ENCODE assay signal across 8 cellular contexts in the genomic region with DNA sequence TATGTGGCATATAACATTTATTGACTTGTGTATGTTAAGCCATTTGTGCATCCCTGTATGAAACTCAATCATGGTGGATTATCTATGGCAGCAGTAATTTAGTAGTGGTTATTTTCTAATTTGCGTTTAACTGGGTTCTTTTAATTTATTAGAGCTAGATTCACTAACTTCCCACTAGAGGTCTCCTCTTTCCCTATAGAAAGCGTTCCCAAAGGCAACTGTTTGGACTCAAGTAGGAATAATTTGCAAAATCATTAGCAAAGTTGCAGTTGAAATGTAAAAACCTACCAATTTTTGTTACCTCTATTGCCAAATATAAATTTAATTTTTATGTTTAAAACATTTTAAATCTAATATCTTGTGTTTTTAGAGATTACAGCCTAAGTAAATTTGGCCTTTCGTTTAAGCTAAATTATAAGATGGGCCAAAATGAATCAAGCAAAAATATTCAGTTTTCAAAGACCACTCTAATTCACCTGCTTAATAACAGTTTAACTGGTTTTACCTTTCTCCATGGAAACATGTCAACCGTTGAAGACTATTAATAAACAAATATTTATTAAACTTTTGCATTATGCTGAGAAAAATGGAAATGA. TPM values are rescaled to one million over a fixed set of nuclear protein-coding genes. Genes with fewer than 3 reads are reported as not detected.
A peak's percentile ranks its signal among the peaks of the same experiment; 100 is the strongest.
DNase-seq lines count a peak whose midpoint lies in the region; ATAC-seq and TF ChIP-seq lines count a peak whose summit lies in the region.

No MANE protein-coding gene starts in this region.

- DNase-seq in BE2C (no peak), IMR-90 (peak; percentile 66), adrenal gland (no peak), left lobe of liver (ENCODE audit: low spot score) (no peak), HEK293T (ENCODE audit: extremely low spot score) (no peak)
- no peak for DNase-seq in stimulated activated effector memory CD8-positive, alpha-beta T cell treated with anti-CD3 and anti-CD28 coated beads, Interleukin-12 subunit alpha, Interleukin-12 subunit beta, amount 100 ng/mL, for 72 hours (ENCODE audit: low spot score in 2 of 2)
- DNase-seq in natural killer cell treated with Interleukin-12 subunit alpha and Interleukin-12 subunit beta and Interleukin-15 and Interleukin-18, amount 100 ng/mL, for 72 hours (ENCODE audit: low spot score) = no peak

- no peaks in the 10 kb centered on the region for H3K9me3 Mint-ChIP-seq in stimulated activated effector memory CD8-positive, alpha-beta T cell treated with anti-CD3 and anti-CD28 coated beads, Interleukin-12 subunit alpha, Interleukin-12 subunit beta, amount 100 ng/mL, for 72 hours
- H3K9me3 Mint-ChIP-seq in natural killer cell treated with Interleukin-12 subunit alpha and Interleukin-12 subunit beta and Interleukin-15 and Interleukin-18, amount 100 ng/mL, for 72 hours = no peaks in the 10 kb centered on the region

- intact Hi-C loops in IMR-90 (cut with micrococcal nuclease) (no loop called here), adrenal gland (cut with DNase I) (loop anchor here in 1 of 2 donors (5.0 kb wide), 1 partner anchor 214 kb away; the partner anchor contains the start of gene MAP4K5)

- dilution Hi-C loops in IMR-90 (cut with HindIII; ENCODE audit: low sequenced_read_pairs, unreplicated experiment) = no loop called here

- H3K4me3 Mint-ChIP-seq in stimulated activated effector memory CD8-positive, alpha-beta T cell treated with anti-CD3 and anti-CD28 coated beads, Interleukin-12 subunit alpha, Interleukin-12 subunit beta, amount 100 ng/mL, for 72 hours = no peak overlapping the region
- H3K4me3 Mint-ChIP-seq in natural killer cell treated with Interleukin-12 subunit alpha and Interleukin-12 subunit beta and Interleukin-15 and Interleukin-18, amount 100 ng/mL, for 72 hours = no peak overlapping the region

- H3K4me1 ChIP-seq in BE2C (peaks cover 3% of the 10 kb centered on the region; the same call in 1 of the 2 replicates), IMR-90 (ENCODE audit: control insufficient read depth, insufficient read depth, low read length) (peaks cover 10% of the 10 kb centered on the region), adrenal gland (replicated peaks in 1 of 2) (peaks cover 8 to 22% of the 10 kb centered on the region in 2 donors)

- H3K18ac ChIP-seq in IMR-90 (ENCODE audit: low read depth, low read length) = no peak overlapping the region

- no peak overlapping the region for H2BK120ac ChIP-seq in IMR-90 (ENCODE audit: low read depth, low read length)

- no CpG with 5 or more reads among the region's 4 CpGs for WGBS in IMR-90 (ENCODE audit: extremely low coverage in 2 of 2, insufficient read length in 1 of 2), 2 experiments
- WGBS in adrenal gland, 4 donors = 43 to 48% (median 45%) methylated on average over 4 of the region's 4 CpGs

- TF ChIP-seq RAD21 in IMR-90 (IDR thresholded peaks at IDR 0.05; ENCODE audit: low read length) = peak; percentile 77

- H3K36me3 Mint-ChIP-seq in stimulated activated effector memory CD8-positive, alpha-beta T cell treated with anti-CD3 and anti-CD28 coated beads, Interleukin-12 subunit alpha, Interleukin-12 subunit beta, amount 100 ng/mL, for 72 hours = peaks cover 28% of the 10 kb centered on the region
- peaks cover 24% of the 10 kb centered on the region for H3K36me3 Mint-ChIP-seq in natural killer cell treated with Interleukin-12 subunit alpha and Interleukin-12 subunit beta and Interleukin-15 and Interleukin-18, amount 100 ng/mL, for 72 hours

- no TSS peak for BruUV-seq in IMR-90 (replicated peaks; lab: Mats Ljungman, UMichigan)

- no peak overlapping the region for H2AK9ac ChIP-seq in IMR-90 (replicated peaks; ENCODE audit: low read depth, low read length, poor library complexity)

- no peak overlapping the region for H2AK5ac ChIP-seq in IMR-90 (ENCODE audit: low read depth, low read length)

- POLR2A ChIA-PET in IMR-90 (lab: Charles Lee; ENCODE audit: unreplicated experiment) (interaction anchor here (0.6 kb wide), 1 partner anchor 92 kb away, joined by 5 read pairs; no protein-coding TSS in a partner anchor), HEK293T (lab: Yijun Ruan, JAX) (no interaction called here)

- no peak overlapping the region for H3K14ac ChIP-seq in IMR-90 (replicated peaks; ENCODE audit: low read depth, low read length)

- H4K91ac ChIP-seq in IMR-90 (ENCODE audit: insufficient read depth, low read depth, low read length) = no peak overlapping the region

- H3K4me2 ChIP-seq in IMR-90 (ENCODE audit: low read depth, low read length) = no peak overlapping the region

- CTCF ChIA-PET in IMR-90 (lab: Yijun Ruan, JAX) (interaction anchor here (0.8 kb wide), 1 partner anchor 19 kb away, joined by 3 read pairs; no protein-coding TSS in a partner anchor), HEK293T (lab: Yijun Ruan, JAX) (interaction anchor here (0.6 kb wide), 1 partner anchor 210 kb away, joined by 3 read pairs; no protein-coding TSS in a partner anchor)

- H3K9me1 ChIP-seq in IMR-90 (ENCODE audit: insufficient read depth, low read length) = peaks cover 10% of the 10 kb centered on the region

- H3K9me3 ChIP-seq in BE2C (no peaks in the 10 kb centered on the region), IMR-90 (ENCODE audit: control insufficient read depth, insufficient read depth, low read length) (no peaks in the 10 kb centered on the region), adrenal gland (replicated peaks in 1 of 3) (no peaks in the 10 kb centered on the region)

- H3K56ac ChIP-seq in IMR-90 (ENCODE audit: extremely low read depth, insufficient read depth, low read length) = no peak overlapping the region

- no peaks in the 10 kb centered on the region; the same call in 1 of the 2 replicates for H4K20me1 ChIP-seq in IMR-90 (ENCODE audit: insufficient read depth, low read length)

- H3K23ac ChIP-seq in IMR-90 (ENCODE audit: low read depth, low read length) = no peak overlapping the region

- peaks cover 11 to 43% of the 10 kb centered on the region in 2 experiments for H3K79me1 ChIP-seq in IMR-90 (ENCODE audit: low read depth in 1 of 2, low read length in 2 of 2)

- H2BK20ac ChIP-seq in IMR-90 (ENCODE audit: low read depth, low read length) = no peak overlapping the region

- peaks cover 26% of the 10 kb centered on the region for H3K4me1 Mint-ChIP-seq in stimulated activated effector memory CD8-positive, alpha-beta T cell treated with anti-CD3 and anti-CD28 coated beads, Interleukin-12 subunit alpha, Interleukin-12 subunit beta, amount 100 ng/mL, for 72 hours
- H3K4me1 Mint-ChIP-seq in natural killer cell treated with Interleukin-12 subunit alpha and Interleukin-12 subunit beta and Interleukin-15 and Interleukin-18, amount 100 ng/mL, for 72 hours (ENCODE audit: low read depth in 2 of 2) = peaks cover 35 to 41% of the 10 kb centered on the region in 2 donors

- H3K27me3 ChIP-seq in BE2C = no peaks in the 10 kb centered on the region
- no peaks in the 10 kb centered on the region for H3K27me3 ChIP-seq in IMR-90 (ENCODE audit: control insufficient read depth, insufficient read depth, low read length)
- no peaks in the 10 kb centered on the region for H3K27me3 ChIP-seq in adrenal gland

- no peak overlapping the region for H3K4ac ChIP-seq in IMR-90 (ENCODE audit: low read depth, low read length)

- no peak overlapping the region for H2AFZ ChIP-seq in IMR-90 (replicated peaks; ENCODE audit: low read length, poor library complexity)

- H3K27ac Mint-ChIP-seq in stimulated activated effector memory CD8-positive, alpha-beta T cell treated with anti-CD3 and anti-CD28 coated beads, Interleukin-12 subunit alpha, Interleukin-12 subunit beta, amount 100 ng/mL, for 72 hours = no peak overlapping the region
- no peak overlapping the region for H3K27ac Mint-ChIP-seq in natural killer cell treated with Interleukin-12 subunit alpha and Interleukin-12 subunit beta and Interleukin-15 and Interleukin-18, amount 100 ng/mL, for 72 hours

- no peaks in the 10 kb centered on the region for H3K36me3 ChIP-seq in BE2C
- H3K36me3 ChIP-seq in IMR-90 (ENCODE audit: control insufficient read depth, insufficient read depth, low read length) = no peaks in the 10 kb centered on the region
- H3K36me3 ChIP-seq in adrenal gland (replicated peaks in 1 of 2) = no peaks in the 10 kb centered on the region

- H2BK15ac ChIP-seq in IMR-90 (ENCODE audit: low read depth, low read length) = no peak overlapping the region

- no peak overlapping the region for H3K9ac ChIP-seq in IMR-90 (ENCODE audit: low read depth, low read length)

- H3K27ac ChIP-seq in IMR-90 (ENCODE audit: insufficient read depth, low read length) = no peak overlapping the region
- no peak overlapping the region for H3K27ac ChIP-seq in adrenal gland

- TF ChIP-seq CTCF in BE2C (IDR thresholded peaks at IDR 0.05; ENCODE audit: low read depth, low read length) = peak; percentile 75
- peak; percentile 78 for TF ChIP-seq CTCF in IMR-90 (conservative IDR thresholded peaks at IDR 0.05; ENCODE audit: low read depth, low read length)
- peak; percentile 42 to 70 (median 55) for TF ChIP-seq CTCF in adrenal gland (IDR thresholded peaks at IDR 0.05)

- no peak overlapping the region for H4K5ac ChIP-seq in IMR-90 (ENCODE audit: low read depth, low read length)

- TF ChIP-seq POLR2A in IMR-90 (IDR thresholded peaks at IDR 0.05; ENCODE audit: low read depth, low read length) = no peak
- no peak for TF ChIP-seq POLR2A in adrenal gland (IDR thresholded peaks at IDR 0.05)

- no peak overlapping the region for H2BK5ac ChIP-seq in IMR-90 (ENCODE audit: low read depth, low read length, poor library complexity, severe bottlenecking)

- H3K27me3 Mint-ChIP-seq in natural killer cell treated with Interleukin-12 subunit alpha and Interleukin-12 subunit beta and Interleukin-15 and Interleukin-18, amount 100 ng/mL, for 72 hours = no peaks in the 10 kb centered on the region

- no peak overlapping the region for H4K8ac ChIP-seq in IMR-90 (ENCODE audit: low read depth in 2 of 2, low read length in 2 of 2)

- no peak for ATAC-seq in IMR-90 (ENCODE audit: low read depth)
- ATAC-seq in left lobe of liver = peak; percentile 63
- no peak for ATAC-seq in stimulated activated effector memory CD8-positive, alpha-beta T cell treated with anti-CD3 and anti-CD28 coated beads, Interleukin-12 subunit alpha, Interleukin-12 subunit beta, amount 100 ng/mL, for 72 hours
- no peak for ATAC-seq in natural killer cell treated with Interleukin-12 subunit alpha and Interleukin-12 subunit beta and Interleukin-15 and Interleukin-18, amount 100 ng/mL, for 72 hours
- ATAC-seq in GM19455 (IDR thresholded peaks at IDR 0.05; ENCODE audit: unreplicated experiment) = no peak

- H3K4me3 ChIP-seq in BE2C (ENCODE audit: low read depth, low read length) = no peak overlapping the region
- H3K4me3 ChIP-seq in IMR-90 (ENCODE audit: insufficient read depth, low read depth, low read length) = no peak overlapping the region
- no peak overlapping the region for H3K4me3 ChIP-seq in adrenal gland

- in situ Hi-C loops in IMR-90 (cut with MboI; ENCODE audit: low sequenced_read_pairs) = no loop called here

RNA-seq across cellular contexts. Expression of gene DMAC2L, which starts 6.0 kb away (rescaled TPM):
- 12.4 TPM for polyA plus RNA-seq in BE2C (2012; ENCODE audit: insufficient read depth, insufficient read length, low read depth)
- total RNA-seq in IMR-90 (2012; rRNA removed) (3.9 and 5.0 TPM in 2 replicates), adrenal gland (10 to 100 TPM in 6 of 8 donors, 1 to 10 TPM in 2; 4.8 to 19.9 (median 13.7) TPM), left lobe of liver (8.0 TPM)
- polyA plus RNA-seq in IMR-90 (2012; rRNA removed) (6.1 and 7.8 TPM in 2 replicates), adrenal gland (10 to 100 TPM in 2 of 3 donors, 1 to 10 TPM in 1; 9.4 to 15.0 (median 12.3) TPM)
- 2.2 and 9.5 TPM in 2 replicates for polyA plus RNA-seq in IMR-90 (2012; cell fraction: cytosol; rRNA removed)
- 6.2 and 11.8 TPM in 2 replicates for polyA plus RNA-seq in IMR-90 (2012; cell fraction: nucleus; rRNA removed; ENCODE audit: low replicate concordance)
- total RNA-seq in natural killer cell treated with Interleukin-12 subunit alpha and Interleukin-12 subunit beta and Interleukin-15 and Interleukin-18, amount 100 ng/mL, for 72 hours = 10 to 100 TPM; 14.9 to 16.6 TPM

RNA-seq across cellular contexts. Expression of gene L2HGDH, which starts 6.1 kb away (rescaled TPM):
- 8.9 TPM for polyA plus RNA-seq in BE2C (2012; ENCODE audit: insufficient read depth, insufficient read length, low read depth)
- 3.8 and 5.0 TPM in 2 replicates for total RNA-seq in IMR-90 (2012; rRNA removed)
- polyA plus RNA-seq in IMR-90 (2012; rRNA removed) = 2.8 and 3.1 TPM in 2 replicates
- polyA plus RNA-seq in IMR-90 (2012; cell fraction: cytosol; rRNA removed) = 1.5 and 2.3 TPM in 2 replicates
- 0.87 and 2.4 TPM in 2 replicates for polyA plus RNA-seq in IMR-90 (2012; cell fraction: nucleus; rRNA removed; ENCODE audit: low replicate concordance)
- total RNA-seq in adrenal gland = 1 to 10 TPM; 1.3 to 8.9 (median 4.8) TPM
- 1 to 10 TPM; 1.2 to 5.7 (median 1.3) TPM for polyA plus RNA-seq in adrenal gland
- total RNA-seq in left lobe of liver = 9.2 TPM
- 10 to 100 TPM; 14.2 to 15.4 TPM for total RNA-seq in natural killer cell treated with Interleukin-12 subunit alpha and Interleukin-12 subunit beta and Interleukin-15 and Interleukin-18, amount 100 ng/mL, for 72 hours
